In genomic region chr22:46377566-46378498, GRCh38 we compare ENCODE assay signal across 1 cellular context.
A peak's percentile ranks its signal among the peaks of the same experiment; 100 is the strongest.
TF ChIP-seq lines count a peak whose summit lies in the region.

No MANE protein-coding gene starts in this region.

TF ChIP-seq in WTC11, 78 proteins besides CTCF, POLR2A, EP300 and RAD21 (continued from another document):
- no peak for TF ChIP-seq ZNF425 (CRISPR knock-in tag; conservative IDR thresholded peaks at IDR 0.05)
- no peak for TF ChIP-seq ERG (CRISPR knock-in tag; IDR thresholded peaks at IDR 0.05)
- no peak for TF ChIP-seq ZSCAN18 (CRISPR knock-in tag; IDR thresholded peaks at IDR 0.05)
- TF ChIP-seq FOXP1 (CRISPR knock-in tag; IDR thresholded peaks at IDR 0.05; ENCODE audit: borderline replicate concordance) = no peak
- 0 out of 2 replicates have a peak, but pooled peaks have one; percentile 45 for TF ChIP-seq KAT7 (CRISPR knock-in tag; IDR thresholded peaks at IDR 0.05; ENCODE audit: borderline replicate concordance)
- TF ChIP-seq NR3C1 (CRISPR knock-in tag; conservative IDR thresholded peaks at IDR 0.05; ENCODE audit: low read depth) = no peak
